1 cellular context compared by ENCODE assay signal in the genomic region with DNA sequence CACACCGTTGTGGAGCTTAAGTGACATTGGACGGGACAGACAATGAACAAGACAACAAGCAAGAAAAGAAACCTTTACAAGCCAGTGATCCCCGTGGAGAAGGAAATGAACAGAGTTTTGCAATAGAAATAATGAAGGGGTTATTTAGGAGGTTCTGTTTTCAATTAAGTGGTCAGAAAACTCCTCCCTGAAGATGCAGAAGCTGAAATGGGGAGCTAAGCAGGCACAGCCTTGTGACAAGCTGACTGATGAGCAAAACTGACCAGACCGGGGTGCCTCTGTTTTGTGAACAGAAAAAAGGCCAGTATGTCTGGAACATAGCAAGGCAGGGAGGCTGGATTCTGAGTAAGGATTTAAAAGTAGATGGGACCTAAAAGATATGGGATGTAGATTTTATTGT.
TF ChIP-seq lines count a peak whose summit lies in the region.

No MANE protein-coding gene starts in this region.

TF ChIP-seq in GM12878, 131 proteins besides CTCF, POLR2A, EP300 and RAD21 (continued from another document):
- TF ChIP-seq, protein P1, sequence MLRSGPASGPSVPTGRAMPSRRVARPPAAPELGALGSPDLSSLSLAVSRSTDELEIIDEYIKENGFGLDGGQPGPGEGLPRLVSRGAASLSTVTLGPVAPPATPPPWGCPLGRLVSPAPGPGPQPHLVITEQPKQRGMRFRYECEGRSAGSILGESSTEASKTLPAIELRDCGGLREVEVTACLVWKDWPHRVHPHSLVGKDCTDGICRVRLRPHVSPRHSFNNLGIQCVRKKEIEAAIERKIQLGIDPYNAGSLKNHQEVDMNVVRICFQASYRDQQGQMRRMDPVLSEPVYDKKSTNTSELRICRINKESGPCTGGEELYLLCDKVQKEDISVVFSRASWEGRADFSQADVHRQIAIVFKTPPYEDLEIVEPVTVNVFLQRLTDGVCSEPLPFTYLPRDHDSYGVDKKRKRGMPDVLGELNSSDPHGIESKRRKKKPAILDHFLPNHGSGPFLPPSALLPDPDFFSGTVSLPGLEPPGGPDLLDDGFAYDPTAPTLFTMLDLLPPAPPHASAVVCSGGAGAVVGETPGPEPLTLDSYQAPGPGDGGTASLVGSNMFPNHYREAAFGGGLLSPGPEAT (IDR thresholded peaks at IDR 0.05; ENCODE audit: low read depth) = no peak
- TF ChIP-seq IKZF2 (IDR thresholded peaks at IDR 0.05) (no peak), ZNF622 (IDR thresholded peaks at IDR 0.05) (no peak)
- TF ChIP-seq, protein P2, sequence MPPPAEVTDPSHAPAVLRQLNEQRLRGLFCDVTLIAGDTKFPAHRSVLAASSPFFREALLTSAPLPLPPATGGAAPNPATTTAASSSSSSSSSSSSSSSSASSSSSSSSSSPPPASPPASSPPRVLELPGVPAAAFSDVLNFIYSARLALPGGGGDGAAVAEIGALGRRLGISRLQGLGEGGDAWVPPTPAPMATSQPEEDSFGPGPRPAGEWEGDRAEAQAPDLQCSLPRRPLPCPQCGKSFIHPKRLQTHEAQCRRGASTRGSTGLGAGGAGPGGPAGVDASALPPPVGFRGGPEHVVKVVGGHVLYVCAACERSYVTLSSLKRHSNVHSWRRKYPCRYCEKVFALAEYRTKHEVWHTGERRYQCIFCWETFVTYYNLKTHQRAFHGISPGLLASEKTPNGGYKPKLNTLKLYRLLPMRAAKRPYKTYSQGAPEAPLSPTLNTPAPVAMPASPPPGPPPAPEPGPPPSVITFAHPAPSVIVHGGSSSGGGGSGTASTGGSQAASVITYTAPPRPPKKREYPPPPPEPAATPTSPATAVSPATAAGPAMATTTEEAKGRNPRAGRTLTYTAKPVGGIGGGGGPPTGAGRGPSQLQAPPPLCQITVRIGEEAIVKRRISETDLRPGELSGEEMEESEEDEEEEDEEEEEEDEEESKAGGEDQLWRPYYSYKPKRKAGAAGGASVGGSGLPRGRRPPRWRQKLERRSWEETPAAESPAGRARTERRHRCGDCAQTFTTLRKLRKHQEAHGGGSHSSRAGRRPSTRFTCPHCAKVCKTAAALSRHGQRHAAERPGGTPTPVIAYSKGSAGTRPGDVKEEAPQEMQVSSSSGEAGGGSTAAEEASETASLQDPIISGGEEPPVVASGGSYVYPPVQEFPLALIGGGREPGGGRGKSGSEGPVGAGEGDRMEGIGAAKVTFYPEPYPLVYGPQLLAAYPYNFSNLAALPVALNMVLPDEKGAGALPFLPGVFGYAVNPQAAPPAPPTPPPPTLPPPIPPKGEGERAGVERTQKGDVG (CRISPR knock-in tag; IDR thresholded peaks at IDR 0.05) = no peak
